Comparison of ENCODE assay signal across 11 cellular contexts in genomic region chr19:32748497-32748896, GRCh38. TPM values are rescaled to one million over a fixed set of nuclear protein-coding genes. Genes with fewer than 3 reads are reported as not detected.
DNase-seq lines count a peak whose midpoint lies in the region; ATAC-seq and TF ChIP-seq lines count a peak whose summit lies in the region.
"Had no signal": no experiment of that assay in that cellular context is flagged by ENCODE, and none has a peak within 500 bp of the region (broad histone marks: within the 10 kb centered on the region; RNA-seq: fewer than 3 reads in every experiment).

No MANE protein-coding gene starts in this region.

- peaks cover 2 to 19% (median 4%) of the 10 kb centered on the region in 5 donors for H3K27me3 Mint-ChIP-seq in naive thymus-derived CD8-positive, alpha-beta T cell

- ATAC-seq in GM21619 (IDR thresholded peaks at IDR 0.05; ENCODE audit: unreplicated experiment) (peak; percentile 46), psoas muscle (no peak), GM21360 (IDR thresholded peaks at IDR 0.05; ENCODE audit: unreplicated experiment) (no peak)
- peak; percentile 28 to 49 for ATAC-seq in naive thymus-derived CD8-positive, alpha-beta T cell

- H3K27me3 ChIP-seq in psoas muscle (ENCODE audit: insufficient read depth in 3 of 3, low read length in 2 of 3) = peaks cover 2 to 6% (median 5%) of the 10 kb centered on the region in 3 donors

- peak; percentile 26 to 54 for DNase-seq in NCI-H524 (lab: John Stamatoyannopoulos, UW)
- no peak for DNase-seq in NCI-H524 treated with DMSO at 0.1 percent for 48 hours (lab: John Stamatoyannopoulos, UW)
- peak; percentile 38 for DNase-seq in OCI-M1 (lab: John Stamatoyannopoulos, UW)
- peak in 7 of 10 donors; percentile 8 to 71 (median 33) for DNase-seq in naive thymus-derived CD8-positive, alpha-beta T cell
- DNase-seq in psoas muscle = no peak
- DNase-seq in T-helper 1 cell = no peak
- DNase-seq: amygdala, GOT3 had no signal

- no peaks in the 10 kb centered on the region for H3K36me3 ChIP-seq in psoas muscle (ENCODE audit: insufficient read depth in 1 of 2, low read depth in 1 of 2)

- WGBS in psoas muscle, 3 donors = 48 to 61% (median 55%) methylated on average over 5 of the region's 5 CpGs

- H3K36me3 Mint-ChIP-seq in naive thymus-derived CD8-positive, alpha-beta T cell = no peaks in the 10 kb centered on the region

- H3K27ac ChIP-seq in psoas muscle = no peak overlapping the region
- H3K27ac ChIP-seq: epithelial cell of prostate had no signal

- no peaks in the 10 kb centered on the region for H3K9me3 ChIP-seq in psoas muscle

- H3K4me3 ChIP-seq in psoas muscle = no peak overlapping the region

- H3K4me1 Mint-ChIP-seq in naive thymus-derived CD8-positive, alpha-beta T cell = peaks cover 5 to 26% (median 12%) of the 10 kb centered on the region in 4 donors

- H3K27ac Mint-ChIP-seq in naive thymus-derived CD8-positive, alpha-beta T cell = no peak overlapping the region

- H3K4me1 ChIP-seq in psoas muscle = no peaks in the 10 kb centered on the region

- POLR2A ChIA-PET in naive thymus-derived CD8-positive, alpha-beta T cell (lab: Charles Lee) = no interaction called here

- TF ChIP-seq CTCF in psoas muscle (IDR thresholded peaks at IDR 0.05) = no peak

- H3K9me3 Mint-ChIP-seq in naive thymus-derived CD8-positive, alpha-beta T cell = no peaks in the 10 kb centered on the region

- intact Hi-C loops in psoas muscle (cut with DNase I) = no loop called here

- peak overlapping the region in 1 of 10 donors; percentile 6 for H3K4me3 Mint-ChIP-seq in naive thymus-derived CD8-positive, alpha-beta T cell

RNA-seq across cellular contexts. Expression of gene TDRD12, which starts 28.9 kb away (rescaled TPM):
- under 1 TPM; 0.60 to 0.70 TPM for total RNA-seq in naive thymus-derived CD8-positive, alpha-beta T cell
- polyA plus RNA-seq in naive thymus-derived CD8-positive, alpha-beta T cell = under 1 TPM; 0.06 to 0.18 (median 0.13) TPM
- under 1 TPM in 3 of 4 donors, not detected in 1; 0.17 to 0.28 (median 0.21) TPM for total RNA-seq in psoas muscle
- under 1 TPM in 1 of 3 donors, not detected in 2; 0.14 TPM for polyA plus RNA-seq in psoas muscle

RNA-seq across cellular contexts. Expression of gene NUDT19, which starts 56.9 kb away (rescaled TPM):
- total RNA-seq in naive thymus-derived CD8-positive, alpha-beta T cell = 10 to 100 TPM; 11.2 to 11.5 TPM
- polyA plus RNA-seq in naive thymus-derived CD8-positive, alpha-beta T cell = 1 to 10 TPM; 2.5 to 2.7 (median 2.5) TPM
- total RNA-seq in psoas muscle = 10 to 100 TPM; 17.0 to 18.6 (median 17.9) TPM
- polyA plus RNA-seq in psoas muscle = 10 to 100 TPM; 10.7 to 27.5 (median 10.9) TPM

Comparison
In these comparisons a context has a peak if more than half of its experiments do, and no peak if none do; other contexts are left out.
1. DNase-seq: peak in NCI-H524 (2 of 2), OCI-M1 (single experiment) and naive thymus-derived CD8-positive, alpha-beta T cell (7 of 10); none in NCI-H524 treated with DMSO at 0.1 percent for 48 hours (single experiment), psoas muscle (0 of 2) and T-helper 1 cell (0 of 5).
2. ATAC-seq: peak in GM21619 (single experiment) and naive thymus-derived CD8-positive, alpha-beta T cell (2 of 2); none in psoas muscle (0 of 4) and GM21360 (single experiment).